In genomic region chr16:88817785-88818609, GRCh38 we compare ENCODE assay signal across 1 cellular context.
TF ChIP-seq lines count a peak whose summit lies in the region.

No MANE protein-coding gene starts in this region.

TF ChIP-seq in GM23338, 12 proteins besides CTCF, POLR2A, EP300 and RAD21:
- no peak for TF ChIP-seq ETS1 (IDR thresholded peaks at IDR 0.05)
- no peak for TF ChIP-seq ZNF114 (CRISPR knock-in tag; IDR thresholded peaks at IDR 0.05)
- TF ChIP-seq CREB1 (CRISPR knock-in tag; IDR thresholded peaks at IDR 0.05; ENCODE audit: low read depth): no peak
- no peak for TF ChIP-seq ZNF462 (CRISPR knock-in tag; IDR thresholded peaks at IDR 0.05)
- TF ChIP-seq EZH2phosphoT487 (IDR thresholded peaks at IDR 0.05; ENCODE audit: unreplicated experiment): no peak
- TF ChIP-seq ZNF331 (CRISPR knock-in tag; IDR thresholded peaks at IDR 0.05; ENCODE audit: low read depth): no peak
- TF ChIP-seq REST (IDR thresholded peaks at IDR 0.05; ENCODE audit: unreplicated experiment): no peak
- no peak for TF ChIP-seq POLR2AphosphoS5 (IDR thresholded peaks at IDR 0.05; ENCODE audit: low read depth)
- TF ChIP-seq STAT1 (IDR thresholded peaks at IDR 0.05; ENCODE audit: unreplicated experiment): no peak
- TF ChIP-seq EZH2 (IDR thresholded peaks at IDR 0.05; ENCODE audit: low read depth, unreplicated experiment): no peak
- no peak for TF ChIP-seq NANOG (IDR thresholded peaks at IDR 0.05; ENCODE audit: borderline replicate concordance)
- no peak for TF ChIP-seq JUNB (IDR thresholded peaks at IDR 0.05; ENCODE audit: unreplicated experiment)
